18 cellular contexts compared by ENCODE assay signal in genomic region chr1:173095632-173096031, GRCh38. TPM values are rescaled to one million over a fixed set of nuclear protein-coding genes. Genes with fewer than 3 reads are reported as not detected.
DNase-seq lines count a peak whose midpoint lies in the region; ATAC-seq and TF ChIP-seq lines count a peak whose summit lies in the region.
"Had no signal": no experiment of that assay in that cellular context is flagged by ENCODE, and none has a peak within 500 bp of the region (broad histone marks: within the 10 kb centered on the region; RNA-seq: fewer than 3 reads in every experiment).

No MANE protein-coding gene starts in this region.

- DNase-seq in MCF 10A (ENCODE audit: unreplicated experiment): peak; percentile 39
- DNase-seq in breast epithelium (ENCODE audit: low spot score in 2 of 2): no peak
- DNase-seq in SK-MEL-5 (ENCODE audit: low read depth, low spot score): peak; percentile 45
- peak; percentile 77 to 94 for DNase-seq in fibroblast of lung (ENCODE audit: low read depth in 2 of 2)
- no peak for DNase-seq in stimulated activated effector memory CD8-positive, alpha-beta T cell treated with anti-CD3 and anti-CD28 coated beads, Interleukin-12 subunit alpha, Interleukin-12 subunit beta, amount 100 ng/mL, for 72 hours (ENCODE audit: low spot score in 2 of 2)
- DNase-seq in NCI-H345 (lab: John Stamatoyannopoulos, UW): no peak
- no peak for DNase-seq in NCI-H1417 (lab: John Stamatoyannopoulos, UW)
- DNase-seq: activated CD4-positive, alpha-beta T cell treated with anti-CD3 and anti-CD28 coated beads, Interleukin-2, amount 50 U/mL, for 1 hour; cerebellar nuclear complex; NCI-H187; T-helper 17 cell had no signal

- H3K4me1 ChIP-seq in breast epithelium: no peaks in the 10 kb centered on the region
- H3K4me1 ChIP-seq in fibroblast of lung (ENCODE audit: control insufficient read depth, extremely low read depth, insufficient read depth, low read length): peaks cover 3% of the 10 kb centered on the region
- H3K4me1 ChIP-seq: gastroesophageal sphincter had no signal

- no peak for TF ChIP-seq POLR2A in breast epithelium (IDR thresholded peaks at IDR 0.05)

- H3K36me3 ChIP-seq in breast epithelium (no peaks in the 10 kb centered on the region), fibroblast of lung (ENCODE audit: control insufficient read depth, insufficient read depth, low read length) (no peaks in the 10 kb centered on the region)
- H3K36me3 ChIP-seq: gastroesophageal sphincter had no signal

- H3K27ac Mint-ChIP-seq in MCF 10A (ENCODE audit: low read depth, unreplicated experiment): no peak overlapping the region
- H3K27ac Mint-ChIP-seq in stimulated activated effector memory CD8-positive, alpha-beta T cell treated with anti-CD3 and anti-CD28 coated beads, Interleukin-12 subunit alpha, Interleukin-12 subunit beta, amount 100 ng/mL, for 72 hours: no peak overlapping the region
- H3K27ac Mint-ChIP-seq: activated T-helper 2 cell treated with anti-CD3 and anti-CD28 coated beads, Interferon-gamma antibody, Interleukin-2, Interleukin-4, amounts not matched to agents 10 μg/mL and 5 μg/mL and 100 μg/mL, durations not matched to agents 14 hours and 24 hours and 36 hours; T-helper 17 cell; type B pancreatic cell had no signal

- no peaks in the 10 kb centered on the region for H3K9me3 ChIP-seq in breast epithelium
- no peaks in the 10 kb centered on the region for H3K9me3 ChIP-seq in fibroblast of lung (ENCODE audit: control insufficient read depth, insufficient read depth, low read depth, low read length)
- H3K9me3 ChIP-seq: gastroesophageal sphincter had no signal

- no TSS peak for BruUV-seq in MCF 10A (replicated peaks; lab: Mats Ljungman, UMichigan)

- no peaks in the 10 kb centered on the region for H3K27me3 Mint-ChIP-seq in MCF 10A (ENCODE audit: insufficient read depth, unreplicated experiment)
- H3K27me3 Mint-ChIP-seq: T-helper 17 cell had no signal

- no peaks in the 10 kb centered on the region for H4K20me1 ChIP-seq in fibroblast of lung (ENCODE audit: control insufficient read depth, extremely low read depth, insufficient read depth, low read length)

- H3K36me3 Mint-ChIP-seq in MCF 10A (ENCODE audit: insufficient read depth, unreplicated experiment): no peaks in the 10 kb centered on the region
- H3K36me3 Mint-ChIP-seq in stimulated activated effector memory CD8-positive, alpha-beta T cell treated with anti-CD3 and anti-CD28 coated beads, Interleukin-12 subunit alpha, Interleukin-12 subunit beta, amount 100 ng/mL, for 72 hours: no peaks in the 10 kb centered on the region
- H3K36me3 Mint-ChIP-seq: type B pancreatic cell had no signal

- H3K27me3 ChIP-seq in breast epithelium: no peaks in the 10 kb centered on the region
- H3K27me3 ChIP-seq in fibroblast of lung (ENCODE audit: control insufficient read depth, insufficient read depth, low read length): no peaks in the 10 kb centered on the region
- H3K27me3 ChIP-seq: gastroesophageal sphincter had no signal

- intact Hi-C loops in MCF 10A (cut with micrococcal nuclease): no loop called here
- intact Hi-C loops in breast epithelium (cut with DNase I; ENCODE audit: low total_unique reads): no loop called here

- no peaks in the 10 kb centered on the region for H3K79me2 ChIP-seq in fibroblast of lung (ENCODE audit: control insufficient read depth, insufficient read depth, low read length)

- H3K4me2 ChIP-seq in fibroblast of lung (ENCODE audit: extremely low read depth, insufficient read depth, low read length): peak overlapping the region; percentile 5

- TF ChIP-seq CTCF in MCF 10A (IDR thresholded peaks at IDR 0.05; ENCODE audit: unreplicated experiment): no peak
- no peak for TF ChIP-seq CTCF in breast epithelium (IDR thresholded peaks at IDR 0.05)
- TF ChIP-seq CTCF in fibroblast of lung (conservative IDR thresholded peaks at IDR 0.05 in 1 of 2, IDR thresholded peaks at IDR 0.05 in 1 of 2; ENCODE audit: low read depth in 1 of 2, low read length in 2 of 2): no peak

- H3K27ac ChIP-seq in breast epithelium (no peak overlapping the region), fibroblast of lung (ENCODE audit: insufficient read depth, low read length) (no peak overlapping the region)
- H3K27ac ChIP-seq: 22Rv1, gastroesophageal sphincter had no signal

- no peak overlapping the region for H3K4me3 Mint-ChIP-seq in MCF 10A (ENCODE audit: unreplicated experiment)
- H3K4me3 Mint-ChIP-seq in stimulated activated effector memory CD8-positive, alpha-beta T cell treated with anti-CD3 and anti-CD28 coated beads, Interleukin-12 subunit alpha, Interleukin-12 subunit beta, amount 100 ng/mL, for 72 hours: no peak overlapping the region
- H3K4me3 Mint-ChIP-seq: T-helper 17 cell, type B pancreatic cell had no signal

- H3K4me3 ChIP-seq in breast epithelium (no peak overlapping the region), fibroblast of lung (replicated peaks in 1 of 4; ENCODE audit: control extremely low read depth in 1 of 4, insufficient read depth in 1 of 4, low read depth in 3 of 4, low read length in 4 of 4) (no peak overlapping the region)
- H3K4me3 ChIP-seq: gastroesophageal sphincter had no signal

- CTCF ChIA-PET in MCF 10A (lab: Yijun Ruan, JAX): no interaction called here

- in situ Hi-C loops in SK-MEL-5 (cut with HindIII; ENCODE audit: low pct_unique_long_range_greater_than_20kb, low sequenced_read_pairs): no loop called here

- peak; percentile 71 for ATAC-seq in stimulated activated effector memory CD8-positive, alpha-beta T cell treated with anti-CD3 and anti-CD28 coated beads, Interleukin-12 subunit alpha, Interleukin-12 subunit beta, amount 100 ng/mL, for 72 hours
- no peak for ATAC-seq in HG03175 (IDR thresholded peaks at IDR 0.05; ENCODE audit: unreplicated experiment)
- ATAC-seq: gastroesophageal sphincter, T-helper 17 cell had no signal

- peaks cover 12% of the 10 kb centered on the region for H3K4me1 Mint-ChIP-seq in MCF 10A (ENCODE audit: insufficient read depth, unreplicated experiment)
- H3K4me1 Mint-ChIP-seq in stimulated activated effector memory CD8-positive, alpha-beta T cell treated with anti-CD3 and anti-CD28 coated beads, Interleukin-12 subunit alpha, Interleukin-12 subunit beta, amount 100 ng/mL, for 72 hours: no peaks in the 10 kb centered on the region
- H3K4me1 Mint-ChIP-seq: T-helper 17 cell had no signal

- H3K9me3 Mint-ChIP-seq in MCF 10A (ENCODE audit: unreplicated experiment): no peaks in the 10 kb centered on the region
- no peaks in the 10 kb centered on the region for H3K9me3 Mint-ChIP-seq in stimulated activated effector memory CD8-positive, alpha-beta T cell treated with anti-CD3 and anti-CD28 coated beads, Interleukin-12 subunit alpha, Interleukin-12 subunit beta, amount 100 ng/mL, for 72 hours
- H3K9me3 Mint-ChIP-seq: activated T-helper 2 cell treated with anti-CD3 and anti-CD28 coated beads, Interferon-gamma antibody, Interleukin-2, Interleukin-4, amounts not matched to agents 10 μg/mL and 5 μg/mL and 100 μg/mL, durations not matched to agents 14 hours and 24 hours and 36 hours; type B pancreatic cell had no signal

- POLR2A ChIA-PET in MCF 10A (lab: Yijun Ruan, JAX): no interaction called here

- H3K9ac ChIP-seq in fibroblast of lung (ENCODE audit: insufficient read depth, low read length): no peak overlapping the region

- H2AFZ ChIP-seq in fibroblast of lung (ENCODE audit: low read length): no peak overlapping the region

RNA-seq across cellular contexts. Expression of gene TNFSF18, which starts 44.9 kb away (rescaled TPM):
- total RNA-seq in MCF 10A (2022) (0.29 and 0.49 TPM in 2 replicates), breast epithelium (not detected), fibroblast of lung (0.33 and 0.77 TPM in 2 replicates)
- not detected in 2 replicates for total RNA-seq in SK-MEL-5 (2014; rRNA removed; shearing (Covaris generic))
- not detected in 2 replicates for polyA plus RNA-seq in SK-MEL-5 (2015; cell fraction: cytosol; rRNA removed)
- polyA plus RNA-seq in SK-MEL-5 (2015; cell fraction: nucleus; rRNA removed): not detected in 2 replicates
- 0.32 and 5.5 TPM in 2 replicates for polyA plus RNA-seq in fibroblast of lung
- 0.18 and 2.8 TPM in 2 replicates for polyA plus RNA-seq in fibroblast of lung (2012)
- polyA minus RNA-seq in fibroblast of lung (ENCODE audit: low replicate concordance): not detected in 2 replicates
- total RNA-seq: activated T-helper 2 cell treated with anti-CD3 and anti-CD28 coated beads, Interferon-gamma antibody, Interleukin-2, Interleukin-4, amounts not matched to agents 10 μg/mL and 5 μg/mL and 100 μg/mL, durations not matched to agents 14 hours and 24 hours and 36 hours; H1; T-helper 17 cell had no signal
- polyA plus RNA-seq: H1, neural cell had no signal

Comparison
In these comparisons a context has a peak if more than half of its experiments do, and no peak if none do; other contexts are left out.
1. DNase-seq: peak in MCF 10A (single experiment), SK-MEL-5 (single experiment) and fibroblast of lung (2 of 2); none in breast epithelium (0 of 2), stimulated activated effector memory CD8-positive, alpha-beta T cell treated with anti-CD3 and anti-CD28 coated beads, Interleukin-12 subunit alpha, Interleukin-12 subunit beta, amount 100 ng/mL, for 72 hours (0 of 2), NCI-H345 (single experiment) and NCI-H1417 (0 of 3).